16 cellular contexts compared by ENCODE assay signal in genomic region chr14:71597289-71597920, GRCh38.
DNase-seq lines count a peak whose midpoint lies in the region; ATAC-seq, FAIRE-seq and TF ChIP-seq lines count a peak whose summit lies in the region.
"Had no signal": no experiment of that assay in that cellular context is flagged by ENCODE, and none has a peak within 500 bp of the region (broad histone marks: within the 10 kb centered on the region; RNA-seq: fewer than 3 reads in every experiment).

No MANE protein-coding gene starts in this region.

- DNase-seq in GM12891 (ENCODE audit: insufficient read length, low spot score), result no peak
- no peak for DNase-seq in effector memory CD8-positive, alpha-beta T cell
- DNase-seq in hepatocyte (ENCODE audit: low spot score), result no peak
- DNase-seq in occipital lobe (lab: John Stamatoyannopoulos, UW), result no peak
- DNase-seq in NCI-H128 (lab: John Stamatoyannopoulos, UW; ENCODE audit: unreplicated experiment), result no peak
- no peak for DNase-seq in left lobe of liver (ENCODE audit: low spot score)
- DNase-seq: activated gamma-delta T cell treated with Interleukin-2 at 50 U/mL for 16 hours, Calu3, cortex of kidney, kidney, NCI-H1105 treated with DMSO at 0.1 percent for 48 hours, NCI-H526, SHP77 had no signal

- peaks cover 17 to 37% of the 10 kb centered on the region in 2 donors for H3K4me1 Mint-ChIP-seq in effector memory CD8-positive, alpha-beta T cell (ENCODE audit: low read depth in 2 of 2)

- peaks cover 10% of the 10 kb centered on the region for H3K9me3 ChIP-seq in hepatocyte (ENCODE audit: low read depth)

- peaks cover 52% of the 10 kb centered on the region for H3K79me2 ChIP-seq in hepatocyte

- peak overlapping the region; percentile 13 to 75 for H3K27ac Mint-ChIP-seq in effector memory CD8-positive, alpha-beta T cell
- H3K27ac Mint-ChIP-seq: neural progenitor cell had no signal

- peaks cover 11% of the 10 kb centered on the region for H3K4me1 ChIP-seq in hepatocyte (ENCODE audit: insufficient read depth)

- H3K27me3 Mint-ChIP-seq in effector memory CD8-positive, alpha-beta T cell, result no peaks in the 10 kb centered on the region

- no peak overlapping the region for H2AFZ ChIP-seq in hepatocyte
- H2AFZ ChIP-seq: neural progenitor cell had no signal

- no peaks in the 10 kb centered on the region for H3K9me2 ChIP-seq in hepatocyte (replicated peaks; ENCODE audit: insufficient read depth)

- FAIRE-seq in GM12891 (lab: Jason Lieb, UNC), result peak; percentile 58
- FAIRE-seq: kidney had no signal

- H3K4me2 ChIP-seq in hepatocyte, result no peak overlapping the region
- H3K4me2 ChIP-seq: neural progenitor cell had no signal

- H3K4me3 ChIP-seq in hepatocyte, result no peak overlapping the region
- H3K4me3 ChIP-seq: neural progenitor cell had no signal

- H4K20me1 ChIP-seq in hepatocyte (ENCODE audit: insufficient read depth, poor library complexity, severe bottlenecking), result no peaks in the 10 kb centered on the region

- H3K4me3 Mint-ChIP-seq in effector memory CD8-positive, alpha-beta T cell, result no peak overlapping the region
- H3K4me3 Mint-ChIP-seq: neural progenitor cell had no signal

- H3K9me3 Mint-ChIP-seq in effector memory CD8-positive, alpha-beta T cell, result peaks cover 0 to 2% of the 10 kb centered on the region in 2 donors

- WGBS in hepatocyte (ENCODE audit: low lambda C conversion rate, missing lambda C conversion rate), result 87% methylated on average over 2 of the region's 2 CpGs

- no peaks in the 10 kb centered on the region for H3K36me3 Mint-ChIP-seq in effector memory CD8-positive, alpha-beta T cell (ENCODE audit: insufficient read depth)

- H3K27me3 ChIP-seq in hepatocyte, result no peaks in the 10 kb centered on the region
- H3K27me3 ChIP-seq: neural progenitor cell had no signal

- no peak for TF ChIP-seq POLR2A in GM12891 (IDR thresholded peaks at IDR 0.05; ENCODE audit: low read depth, low read length)

- no peak overlapping the region for H3K27ac ChIP-seq in hepatocyte
- H3K27ac ChIP-seq: neural progenitor cell had no signal

- peak; percentile 22 for ATAC-seq in GM19467 (IDR thresholded peaks at IDR 0.05; ENCODE audit: unreplicated experiment)
- peak; percentile 33 for ATAC-seq in HG03432 (IDR thresholded peaks at IDR 0.05; ENCODE audit: unreplicated experiment)
- ATAC-seq in effector memory CD8-positive, alpha-beta T cell (replicated peaks), result peak; percentile 7
- no peak for ATAC-seq in left lobe of liver

- H3K36me3 ChIP-seq in hepatocyte (replicated peaks; ENCODE audit: insufficient read depth, low read depth), result no peaks in the 10 kb centered on the region
- H3K36me3 ChIP-seq: neural progenitor cell had no signal

- no peak for TF ChIP-seq CTCF in hepatocyte (IDR thresholded peaks at IDR 0.05; ENCODE audit: poor library complexity)

TF ChIP-seq in GM12891, 5 proteins besides CTCF, POLR2A, EP300 and RAD21:
- TF ChIP-seq POLR2AphosphoS5 (IDR thresholded peaks at IDR 0.05; ENCODE audit: low read depth, low read length), result no peak
- no peak for TF ChIP-seq SPI1 (IDR thresholded peaks at IDR 0.05; ENCODE audit: low read depth, low read length)
- TF ChIP-seq POU2F2 (IDR thresholded peaks at IDR 0.05; ENCODE audit: low read depth, low read length), result no peak
- TF ChIP-seq TAF1 (IDR thresholded peaks at IDR 0.05; ENCODE audit: low read depth, low read length), result no peak
- no peak for TF ChIP-seq PAX5 (IDR thresholded peaks at IDR 0.05; ENCODE audit: insufficient read depth, low read length, severe bottlenecking)
